ENCODE assay signal across 8 cellular contexts in genomic region chr6:110958332-110959192, GRCh38. TPM values are rescaled to one million over a fixed set of nuclear protein-coding genes. Genes with fewer than 3 reads are reported as not detected.
DNase-seq lines count a peak whose midpoint lies in the region; ATAC-seq and TF ChIP-seq lines count a peak whose summit lies in the region.

A gene with protein sequence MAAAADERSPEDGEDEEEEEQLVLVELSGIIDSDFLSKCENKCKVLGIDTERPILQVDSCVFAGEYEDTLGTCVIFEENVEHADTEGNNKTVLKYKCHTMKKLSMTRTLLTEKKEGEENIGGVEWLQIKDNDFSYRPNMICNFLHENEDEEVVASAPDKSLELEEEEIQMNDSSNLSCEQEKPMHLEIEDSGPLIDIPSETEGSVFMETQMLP (plus strand): TSS chr6:110958706. CDS start chr6:110958770, 64 bp downstream.

- POLR2A ChIA-PET in IMR-90 (lab: Charles Lee; ENCODE audit: unreplicated experiment): interaction anchor here (0.7 to 1.0 kb wide), 3 partner anchors 24 to 781 kb away, joined by 3 to 5 read pairs (median 4); partner anchors contain the start of gene RPF2

- H3K4me2 ChIP-seq in IMR-90 (ENCODE audit: low read depth, low read length): peak within 1 kb of the TSS; percentile 80

- WGBS in IMR-90 (ENCODE audit: extremely low coverage in 2 of 2, insufficient read length in 1 of 2), 2 experiments: 2% methylated on average over 40 of the region's 70 CpGs; no CpG with 5 or more reads in 1 of the 2 experiments

- H3K27me3 ChIP-seq in IMR-90 (ENCODE audit: control insufficient read depth, insufficient read depth, low read length): no peaks in the 10 kb centered on the region

- H3K18ac ChIP-seq in IMR-90 (ENCODE audit: low read depth, low read length): peak within 1 kb of the TSS; percentile 94

- H3K4me3 ChIP-seq in IMR-90 (ENCODE audit: insufficient read depth, low read depth, low read length): peak within 1 kb of the TSS; percentile 89

- peak within 1 kb of the TSS; percentile 95 for H2BK5ac ChIP-seq in IMR-90 (ENCODE audit: low read depth, low read length, poor library complexity, severe bottlenecking)

- peak within 1 kb of the TSS; percentile 95 for H2AFZ ChIP-seq in IMR-90 (replicated peaks; ENCODE audit: low read length, poor library complexity)

- dilution Hi-C loops in IMR-90 (cut with HindIII; ENCODE audit: low sequenced_read_pairs, unreplicated experiment): no loop called here

- peak within 1 kb of the TSS; percentile 99 for H3K23ac ChIP-seq in IMR-90 (ENCODE audit: low read depth, low read length)

- peak within 1 kb of the TSS; percentile 94 for H2BK120ac ChIP-seq in IMR-90 (ENCODE audit: low read depth, low read length)

- peak within 1 kb of the TSS; percentile 97 for H4K91ac ChIP-seq in IMR-90 (ENCODE audit: insufficient read depth, low read depth, low read length)

- H3K79me1 ChIP-seq in IMR-90 (ENCODE audit: low read depth in 1 of 2, low read length in 2 of 2): peaks cover 8 to 16% of the 10 kb centered on the region in 2 experiments

- no peaks in the 10 kb centered on the region for H3K9me1 ChIP-seq in IMR-90 (ENCODE audit: insufficient read depth, low read length)

- H3K56ac ChIP-seq in IMR-90 (ENCODE audit: extremely low read depth, insufficient read depth, low read length): peak within 1 kb of the TSS; percentile 88

- peak within 1 kb of the TSS; percentile 80 for H2AK9ac ChIP-seq in IMR-90 (replicated peaks; ENCODE audit: low read depth, low read length, poor library complexity)

- H2AK5ac ChIP-seq in IMR-90 (ENCODE audit: low read depth, low read length): peak within 1 kb of the TSS; percentile 79

- intact Hi-C loops in IMR-90 (cut with micrococcal nuclease): loop anchor here (2.0 kb wide), 1 partner anchor 430 kb away; no protein-coding TSS in a partner anchor

- peak within 1 kb of the TSS; percentile 99 to 100 for H4K8ac ChIP-seq in IMR-90 (ENCODE audit: low read depth in 2 of 2, low read length in 2 of 2)

- H2BK15ac ChIP-seq in IMR-90 (ENCODE audit: low read depth, low read length): peak within 1 kb of the TSS; percentile 88

- no peaks in the 10 kb centered on the region for H4K20me1 ChIP-seq in IMR-90 (ENCODE audit: insufficient read depth, low read length)

- H3K14ac ChIP-seq in IMR-90 (replicated peaks; ENCODE audit: low read depth, low read length): peak within 1 kb of the TSS; percentile 99

- ATAC-seq in GM21528 (IDR thresholded peaks at IDR 0.05; ENCODE audit: low FRiP score, unreplicated experiment) (peak; percentile 97), IMR-90 (ENCODE audit: low read depth) (peak; percentile 99)

- in situ Hi-C loops in IMR-90 (cut with MboI; ENCODE audit: low sequenced_read_pairs): loop anchor here (10.0 kb wide), 1 partner anchor 434 kb away; no protein-coding TSS in a partner anchor

- peak within 1 kb of the TSS; percentile 98 for H3K27ac ChIP-seq in IMR-90 (ENCODE audit: insufficient read depth, low read length)

- peak within 1 kb of the TSS; percentile 99 for H3K9ac ChIP-seq in IMR-90 (ENCODE audit: low read depth, low read length)

- peak within 1 kb of the TSS; percentile 36; the same call in 1 of the 2 replicates for H2BK20ac ChIP-seq in IMR-90 (ENCODE audit: low read depth, low read length)

- no peak for TF ChIP-seq RAD21 in IMR-90 (IDR thresholded peaks at IDR 0.05; ENCODE audit: low read length)

- H3K36me3 ChIP-seq in IMR-90 (ENCODE audit: control insufficient read depth, insufficient read depth, low read length): peaks cover 10% of the 10 kb centered on the region

- no peak for TF ChIP-seq CTCF in IMR-90 (conservative IDR thresholded peaks at IDR 0.05; ENCODE audit: low read depth, low read length)

- no peaks in the 10 kb centered on the region for H3K4me1 ChIP-seq in IMR-90 (ENCODE audit: control insufficient read depth, insufficient read depth, low read length)

- TF ChIP-seq POLR2A in IMR-90 (IDR thresholded peaks at IDR 0.05; ENCODE audit: low read depth, low read length): peak; percentile 91

- H4K5ac ChIP-seq in IMR-90 (ENCODE audit: low read depth, low read length): peak within 1 kb of the TSS; percentile 97

- H3K4ac ChIP-seq in IMR-90 (ENCODE audit: low read depth, low read length): peak within 1 kb of the TSS; percentile 98

- CTCF ChIA-PET in IMR-90 (lab: Yijun Ruan, JAX): interaction anchor here (0.8 to 2.1 kb wide), 3 partner anchors 9 to 440 kb away, joined by 3 to 5 read pairs (median 3); no protein-coding TSS in a partner anchor

- no TSS peak for BruUV-seq in IMR-90 (replicated peaks; lab: Mats Ljungman, UMichigan)

- no peaks in the 10 kb centered on the region for H3K9me3 ChIP-seq in IMR-90 (ENCODE audit: control insufficient read depth, insufficient read depth, low read length)

- DNase-seq in DMS114 treated with DMSO at 0.1 percent for 48 hours (lab: John Stamatoyannopoulos, UW; ENCODE audit: unreplicated experiment): peak; percentile 84
- peak; percentile 91 for DNase-seq in IMR-90
- peak; percentile 82 for DNase-seq in OCI-M2 (lab: John Stamatoyannopoulos, UW; ENCODE audit: unreplicated experiment)
- peak; percentile 84 for DNase-seq in activated T-cell treated with anti-CD3 and anti-CD28 coated beads for 4 hours
- DNase-seq in epidermal melanocyte (ENCODE audit: insufficient read length, low spot score): peak; percentile 52
- DNase-seq in middle frontal gyrus (ENCODE audit: extremely low spot score, low spot score): peak; percentile 91
- DNase-seq in stimulated activated CD8-positive, alpha-beta memory T cell treated with anti-CD3 and anti-CD28 coated beads, Interleukin-2, amount 100 ng/mL, for 1 hour (ENCODE audit: low read depth in 2 of 2): peak; percentile 71 to 85

TF ChIP-seq in IMR-90, 13 proteins besides CTCF, POLR2A, EP300 and RAD21:
- TF ChIP-seq RFX5 (IDR thresholded peaks at IDR 0.05; ENCODE audit: low read depth, low read length) (no peak), USF2 (IDR thresholded peaks at IDR 0.05; ENCODE audit: low read depth, low read length) (peak; percentile 52; the same call in 1 of the 2 replicates), SMC3 (IDR thresholded peaks at IDR 0.05; ENCODE audit: low read depth, low read length) (no peak), MAZ (IDR thresholded peaks at IDR 0.05; ENCODE audit: borderline replicate concordance, low read depth, low read length) (0 out of 2 replicates have a peak, but pooled peaks have one; percentile 26), MXI1 (IDR thresholded peaks at IDR 0.05; ENCODE audit: borderline replicate concordance, low read depth, low read length) (peak; percentile 87)

RNA-seq across cellular contexts. Expression of the gene that starts here (rescaled TPM):
- total RNA-seq in IMR-90 (2012; rRNA removed): 10.4 and 42.5 TPM in 2 replicates
- 32.5 and 40.5 TPM in 2 replicates for polyA plus RNA-seq in IMR-90 (2012; rRNA removed)
- 4.0 and 10.3 TPM in 2 replicates for polyA plus RNA-seq in IMR-90 (2012; cell fraction: cytosol; rRNA removed)
- 0.53 and 4.8 TPM in 2 replicates for polyA plus RNA-seq in IMR-90 (2012; cell fraction: nucleus; rRNA removed; ENCODE audit: low replicate concordance)

Comparison
In these comparisons a context has a peak if more than half of its experiments do, and no peak if none do; other contexts are left out.
1. Peak in every context shown above with its lines: DNase-seq, ATAC-seq, H3K4me3 ChIP-seq and H3K27ac ChIP-seq.